ENCODE assay signal across 20 cellular contexts in genomic region chr6:151698921-151699705, GRCh38.
DNase-seq lines count a peak whose midpoint lies in the region; ATAC-seq and TF ChIP-seq lines count a peak whose summit lies in the region.
"Had no signal": no experiment of that assay in that cellular context is flagged by ENCODE, and none has a peak within 500 bp of the region (broad histone marks: within the 10 kb centered on the region; RNA-seq: fewer than 3 reads in every experiment).

No MANE protein-coding gene starts in this region.

- H2AFZ ChIP-seq in mesenchymal stem cell (ENCODE audit: low read depth, low read length): no peak overlapping the region

- H3K4me1 ChIP-seq in adipocyte (ENCODE audit: control insufficient read depth, insufficient read depth, low read length) (peaks cover 39% of the 10 kb centered on the region), heart right ventricle (peaks cover 0 to 11% (median 4%) of the 10 kb centered on the region in 9 donors), mesenchymal stem cell (ENCODE audit: control insufficient read depth, insufficient read depth, low read depth, low read length) (no peaks in the 10 kb centered on the region), vagina (peaks cover 24% of the 10 kb centered on the region), tibial artery (peaks cover 0 to 32% (median 11%) of the 10 kb centered on the region in 4 donors), esophagus muscularis mucosa (no peaks in the 10 kb centered on the region)
- H3K4me1 ChIP-seq: SJSA1 had no signal

- no peak overlapping the region for H2BK12ac ChIP-seq in mesenchymal stem cell (ENCODE audit: low read length in 2 of 2)

- no peak overlapping the region for H3K23ac ChIP-seq in mesenchymal stem cell (ENCODE audit: low read length in 2 of 2)

- H3K18ac ChIP-seq in mesenchymal stem cell (ENCODE audit: low read depth in 1 of 2, low read length in 2 of 2): no peak overlapping the region

- H3K4me2 ChIP-seq in mesenchymal stem cell (ENCODE audit: low read length, poor library complexity, severe bottlenecking): no peak overlapping the region

- no peaks in the 10 kb centered on the region for H3K27me3 ChIP-seq in adipocyte (replicated peaks; ENCODE audit: control insufficient read depth, insufficient read depth, low read length)
- peaks cover 0 to 6% (median 0%) of the 10 kb centered on the region in 7 donors for H3K27me3 ChIP-seq in heart right ventricle
- H3K27me3 ChIP-seq in mesenchymal stem cell (ENCODE audit: control insufficient read depth in 1 of 2, insufficient read depth in 1 of 2, low read length in 2 of 2): peaks cover 0 to 5% of the 10 kb centered on the region in 2 experiments
- no peaks in the 10 kb centered on the region for H3K27me3 ChIP-seq in vagina
- H3K27me3 ChIP-seq in tibial artery: no peaks in the 10 kb centered on the region
- no peaks in the 10 kb centered on the region for H3K27me3 ChIP-seq in esophagus muscularis mucosa
- H3K27me3 ChIP-seq: BLaER1 treated with 17β-estradiol and CSF1 and Interleukin-3, amounts not matched to agents 10 nM and 100 nM; SJSA1 had no signal

- peak in 7 of 8 donors; percentile 26 to 60 (median 45) for ATAC-seq in heart right ventricle
- no peak for ATAC-seq in GM21529 (IDR thresholded peaks at IDR 0.05; ENCODE audit: unreplicated experiment)
- ATAC-seq: CD8-positive, alpha-beta T cell; GM12878 had no signal

- no peak for TF ChIP-seq POLR2A in vagina (IDR thresholded peaks at IDR 0.05)
- TF ChIP-seq POLR2A in esophagus muscularis mucosa (IDR thresholded peaks at IDR 0.05; ENCODE audit: low read depth): no peak

- no peak overlapping the region for H4K91ac ChIP-seq in mesenchymal stem cell (ENCODE audit: low read length)

- H3K9me3 ChIP-seq in adipocyte (ENCODE audit: control insufficient read depth, low read length) (no peaks in the 10 kb centered on the region), heart right ventricle (peaks cover 0 to 7% (median 0%) of the 10 kb centered on the region in 11 donors), mesenchymal stem cell (ENCODE audit: control insufficient read depth, low read length) (no peaks in the 10 kb centered on the region), vagina (no peaks in the 10 kb centered on the region), tibial artery (no peaks in the 10 kb centered on the region), esophagus muscularis mucosa (peaks cover 0 to 4% (median 0%) of the 10 kb centered on the region in 4 donors)
- H3K9me3 ChIP-seq: BLaER1 treated with 17β-estradiol and CSF1 and Interleukin-3, amounts not matched to agents 10 nM and 100 nM; SJSA1 had no signal

- no peak overlapping the region for H2AK5ac ChIP-seq in mesenchymal stem cell (ENCODE audit: low read length, severe bottlenecking)

- no peak for TF ChIP-seq EP300 in esophagus muscularis mucosa (IDR thresholded peaks at IDR 0.05)

- no peak overlapping the region for H3K4ac ChIP-seq in mesenchymal stem cell (ENCODE audit: low read depth in 1 of 2, low read length in 2 of 2)

- 60% methylated on average over 5 of the region's 5 CpGs for WGBS in heart right ventricle, 2 donors
- 76% methylated on average over 1 of the region's 5 CpGs for WGBS in mesenchymal stem cell
- WGBS in esophagus muscularis mucosa: 66% methylated on average over 5 of the region's 5 CpGs

- no peaks in the 10 kb centered on the region for H3K36me3 ChIP-seq in adipocyte (ENCODE audit: control insufficient read depth, insufficient read depth, low read length, severe bottlenecking)
- H3K36me3 ChIP-seq in heart right ventricle: no peaks in the 10 kb centered on the region
- H3K36me3 ChIP-seq in mesenchymal stem cell (ENCODE audit: control insufficient read depth in 1 of 2, insufficient read depth in 2 of 2, low read depth in 1 of 2, low read length in 2 of 2): no peaks in the 10 kb centered on the region
- no peaks in the 10 kb centered on the region for H3K36me3 ChIP-seq in vagina
- no peaks in the 10 kb centered on the region for H3K36me3 ChIP-seq in tibial artery
- H3K36me3 ChIP-seq in esophagus muscularis mucosa: no peaks in the 10 kb centered on the region
- H3K36me3 ChIP-seq: BLaER1 treated with 17β-estradiol and CSF1 and Interleukin-3, amounts not matched to agents 10 nM and 100 nM; SJSA1 had no signal

- no peak overlapping the region for H3K14ac ChIP-seq in mesenchymal stem cell (ENCODE audit: low read length in 2 of 2)

- no peak overlapping the region for H2BK15ac ChIP-seq in mesenchymal stem cell (ENCODE audit: low read depth, poor library complexity, severe bottlenecking)

- no peak overlapping the region for H2BK5ac ChIP-seq in mesenchymal stem cell (ENCODE audit: low read depth, low read length, poor library complexity, severe bottlenecking)

- TF ChIP-seq CTCF in heart right ventricle (IDR thresholded peaks at IDR 0.05) (no peak), vagina (IDR thresholded peaks at IDR 0.05) (no peak), tibial artery (IDR thresholded peaks at IDR 0.05) (no peak), esophagus muscularis mucosa (IDR thresholded peaks at IDR 0.05) (no peak)

- intact Hi-C loops in heart right ventricle (cut with DNase I) (loop anchor here in 3 of 10 donors (10.0 kb wide), 2 partner anchors 426 to 566 kb away; no protein-coding TSS in a partner anchor), vagina (cut with DNase I) (no loop called here), tibial artery (cut with DNase I; ENCODE audit: low total_unique reads) (no loop called here), esophagus muscularis mucosa (cut with DNase I) (no loop called here)

- no peak overlapping the region for H2BK120ac ChIP-seq in mesenchymal stem cell (ENCODE audit: low read depth, low read length)

- H3K79me1 ChIP-seq in mesenchymal stem cell (replicated peaks; ENCODE audit: low read length, poor library complexity, severe bottlenecking): no peaks in the 10 kb centered on the region

- H3K27ac ChIP-seq in heart right ventricle (peak overlapping the region in 5 of 10 donors; percentile 16 to 63 (median 50)), mesenchymal stem cell (ENCODE audit: low read length, poor library complexity, severe bottlenecking) (no peak overlapping the region), vagina (peak overlapping the region; percentile 71), tibial artery (no peak overlapping the region), esophagus muscularis mucosa (replicated peaks in 1 of 4) (peak overlapping the region in 1 of 4 donors; percentile 24)
- H3K27ac ChIP-seq: BLaER1 treated with 17β-estradiol and CSF1 and Interleukin-3, amounts not matched to agents 10 nM and 100 nM; SJSA1 had no signal

- H4K8ac ChIP-seq in mesenchymal stem cell (ENCODE audit: low read length): no peak overlapping the region

- H3K4me3 ChIP-seq in adipocyte (ENCODE audit: low read length): peak overlapping the region; percentile 15
- no peak overlapping the region for H3K4me3 ChIP-seq in heart right ventricle
- no peak overlapping the region for H3K4me3 ChIP-seq in mesenchymal stem cell (ENCODE audit: insufficient read depth in 1 of 2, low read depth in 1 of 2, low read length in 2 of 2)
- H3K4me3 ChIP-seq in vagina: no peak overlapping the region
- H3K4me3 ChIP-seq in tibial artery: no peak overlapping the region
- H3K4me3 ChIP-seq in esophagus muscularis mucosa: no peak overlapping the region
- H3K4me3 ChIP-seq: BLaER1 treated with 17β-estradiol and CSF1 and Interleukin-3, amounts not matched to agents 10 nM and 100 nM; GM12878; SJSA1 had no signal

- DNase-seq in adipocyte (ENCODE audit: low read depth) (no peak), heart right ventricle (no peak), mesenchymal stem cell (no peak), vagina (ENCODE audit: extremely low spot score in 2 of 2) (no peak), tibial artery (no peak), esophagus muscularis mucosa (ENCODE audit: extremely low spot score) (no peak)
- DNase-seq: Calu3; CD8-positive, alpha-beta T cell; GF-D8; H7; IMR-90; NCI-H1417 treated with DMSO at 0.1 percent for 48 hours; NCI-H187 treated with DMSO at 0.1 percent for 48 hours; NCI-H2227 treated with DMSO at 0.1 percent for 48 hours; NCI-H524; NCI-H82 had no signal

- no peak overlapping the region for H3K9ac ChIP-seq in adipocyte (ENCODE audit: low read length)
- peak overlapping the region; percentile 49 for H3K9ac ChIP-seq in mesenchymal stem cell (ENCODE audit: low read length)
- H3K9ac ChIP-seq: BLaER1 treated with 17β-estradiol and CSF1 and Interleukin-3, amounts not matched to agents 10 nM and 100 nM had no signal
